ENCODE assay signal across 19 cellular contexts in the genomic region with DNA sequence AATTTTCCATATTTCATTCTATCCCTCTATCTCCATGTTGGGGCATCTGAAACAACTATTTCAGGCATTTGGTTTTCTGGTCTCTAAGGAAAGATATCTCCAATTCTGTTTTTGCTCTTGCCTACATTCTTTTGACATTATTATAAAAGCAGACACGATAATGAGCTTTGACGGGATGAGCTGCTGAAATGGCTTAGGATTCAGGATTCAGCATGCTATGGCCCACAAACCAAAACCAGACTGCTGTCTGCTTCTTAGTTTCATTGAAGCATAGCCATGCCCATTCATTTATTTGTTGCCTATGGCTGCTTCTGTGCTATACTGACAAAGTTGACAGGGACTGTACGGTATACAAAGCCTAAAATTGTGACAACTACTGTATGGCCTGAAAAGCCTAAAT. TPM values are rescaled to one million over a fixed set of nuclear protein-coding genes. Genes with fewer than 3 reads are reported as not detected.
DNase-seq lines count a peak whose midpoint lies in the region; ATAC-seq, FAIRE-seq and TF ChIP-seq lines count a peak whose summit lies in the region.
"Had no signal": no experiment of that assay in that cellular context is flagged by ENCODE, and none has a peak within 500 bp of the region (broad histone marks: within the 10 kb centered on the region; RNA-seq: fewer than 3 reads in every experiment).

No MANE protein-coding gene starts in this region.

- H2AFZ ChIP-seq in IMR-90 (replicated peaks; ENCODE audit: low read length, poor library complexity) = no peak overlapping the region
- no peak overlapping the region for H2AFZ ChIP-seq in hepatocyte

- H3K9ac ChIP-seq in IMR-90 (ENCODE audit: low read depth, low read length) = no peak overlapping the region

- no peaks in the 10 kb centered on the region for H3K27me3 ChIP-seq in IMR-90 (ENCODE audit: control insufficient read depth, insufficient read depth, low read length)
- no peaks in the 10 kb centered on the region for H3K27me3 ChIP-seq in ascending aorta
- H3K27me3 ChIP-seq in hepatocyte = no peaks in the 10 kb centered on the region
- H3K27me3 ChIP-seq: dorsolateral prefrontal cortex, MG63 had no signal

- H2AK9ac ChIP-seq in IMR-90 (replicated peaks; ENCODE audit: low read depth, low read length, poor library complexity) = no peak overlapping the region

- H3K4ac ChIP-seq in IMR-90 (ENCODE audit: low read depth, low read length) = peak overlapping the region; percentile 69

- DNase-seq in A549 (ENCODE audit: low read depth in 1 of 2, low spot score in 1 of 2) (no peak), IMR-90 (no peak), ascending aorta (ENCODE audit: low spot score in 2 of 2) (no peak), hepatocyte (ENCODE audit: low spot score) (no peak), T-helper 9 cell (no peak), coronary artery (ENCODE audit: low spot score) (no peak)
- DNase-seq: activated CD4-positive, alpha-beta T cell treated with anti-CD3 and anti-CD28 coated beads, Interleukin-2, amount 50 U/mL, for 4 hours; activated naive CD4-positive, alpha-beta T cell treated with anti-CD3 and anti-CD28 coated beads, Interleukin-2, amount 10 ng/mL, durations not matched to agents 7 days and 5 days; activated T-cell treated with anti-CD3 and anti-CD28 coated beads, Interleukin-2, amount 50 U/mL, for 1 hour; CD8-positive, alpha-beta T cell; DMS79; dorsolateral prefrontal cortex; erythroblast; kidney; NCI-H187; stimulated activated naive CD4-positive, alpha-beta T cell treated with Interleukin-2 at 50 U/mL for 16 hours had no signal

- H2BK15ac ChIP-seq in IMR-90 (ENCODE audit: low read depth, low read length) = peak overlapping the region; percentile 45; the same call in 1 of the 3 replicates

- H3K79me2 ChIP-seq in hepatocyte = no peaks in the 10 kb centered on the region

- TF ChIP-seq POLR2A in A549 (IDR thresholded peaks at IDR 0.05; ENCODE audit: low read length) (no peak), IMR-90 (IDR thresholded peaks at IDR 0.05; ENCODE audit: low read depth, low read length) (no peak)

- peaks cover 0 to 8% of the 10 kb centered on the region in 2 experiments; a peak in 1 of 4 replicates for H3K79me1 ChIP-seq in IMR-90 (ENCODE audit: low read depth in 1 of 2, low read length in 2 of 2)

- H3K9me1 ChIP-seq in IMR-90 (ENCODE audit: insufficient read depth, low read length) = peaks cover 15% of the 10 kb centered on the region; the same call in 1 of the 2 replicates

- H2BK120ac ChIP-seq in IMR-90 (ENCODE audit: low read depth, low read length) = peak overlapping the region; percentile 54

- no peak overlapping the region for H3K4me3 ChIP-seq in A549
- H3K4me3 ChIP-seq in IMR-90 (ENCODE audit: insufficient read depth, low read depth, low read length) = no peak overlapping the region
- H3K4me3 ChIP-seq in ascending aorta = no peak overlapping the region
- H3K4me3 ChIP-seq in hepatocyte = no peak overlapping the region
- H3K4me3 ChIP-seq in coronary artery = no peak overlapping the region
- H3K4me3 ChIP-seq: dorsolateral prefrontal cortex, MG63 had no signal

- peak overlapping the region; percentile 63; the same call in 1 of the 2 replicates for H3K23ac ChIP-seq in IMR-90 (ENCODE audit: low read depth, low read length)

- intact Hi-C loops in IMR-90 (cut with micrococcal nuclease) (loop anchor here (5.0 kb wide), 1 partner anchor 44 kb away; a partner anchor contains a TSS), ascending aorta (cut with DNase I) (loop anchor here (5.0 kb wide), 1 partner anchor 56 kb away; no protein-coding TSS in a partner anchor)

- TF ChIP-seq EP300 in A549 (IDR thresholded peaks at IDR 0.05) = no peak

- H3K14ac ChIP-seq in IMR-90 (replicated peaks; ENCODE audit: low read depth, low read length) = peak overlapping the region; percentile 61; the same call in 1 of the 2 replicates

- H3K9me2 ChIP-seq in hepatocyte (replicated peaks; ENCODE audit: insufficient read depth) = no peaks in the 10 kb centered on the region

- in situ Hi-C loops in IMR-90 (cut with MboI; ENCODE audit: low sequenced_read_pairs) = no loop called here

- H3K4me2 ChIP-seq in A549 = peak overlapping the region; percentile 73
- peak overlapping the region; percentile 69; the same call in 1 of the 2 replicates for H3K4me2 ChIP-seq in IMR-90 (ENCODE audit: low read depth, low read length)
- H3K4me2 ChIP-seq in hepatocyte = no peak overlapping the region

- H4K20me1 ChIP-seq in IMR-90 (ENCODE audit: insufficient read depth, low read length) = no peaks in the 10 kb centered on the region
- H4K20me1 ChIP-seq in hepatocyte (ENCODE audit: insufficient read depth, poor library complexity, severe bottlenecking) = no peaks in the 10 kb centered on the region

- peaks cover 92% of the 10 kb centered on the region for H3K4me1 ChIP-seq in A549
- peaks cover 16% of the 10 kb centered on the region for H3K4me1 ChIP-seq in IMR-90 (ENCODE audit: control insufficient read depth, insufficient read depth, low read length)
- H3K4me1 ChIP-seq in ascending aorta = peaks cover 0 to 36% of the 10 kb centered on the region in 2 donors
- peaks cover 18% of the 10 kb centered on the region for H3K4me1 ChIP-seq in hepatocyte (ENCODE audit: insufficient read depth)

- peak overlapping the region; percentile 29; the same call in 1 of the 2 replicates for H4K91ac ChIP-seq in IMR-90 (ENCODE audit: insufficient read depth, low read depth, low read length)

- BruUV-seq in IMR-90 (replicated peaks; lab: Mats Ljungman, UMichigan) = no TSS peak

- H2BK5ac ChIP-seq in IMR-90 (ENCODE audit: low read depth, low read length, poor library complexity, severe bottlenecking) = peak overlapping the region; percentile 56

- WGBS in A549 (ENCODE audit: missing lambda C conversion rate) = 63% methylated on average over 3 of the region's 3 CpGs
- WGBS in IMR-90 (ENCODE audit: extremely low coverage in 2 of 2, insufficient read length in 1 of 2), 2 experiments = 0% methylated on average over 2 of the region's 3 CpGs; no CpG with 5 or more reads in 1 of the 2 experiments
- WGBS in hepatocyte (ENCODE audit: low lambda C conversion rate, missing lambda C conversion rate) = 76% methylated on average over 3 of the region's 3 CpGs

- H3K9me3 ChIP-seq in A549 (no peaks in the 10 kb centered on the region), IMR-90 (ENCODE audit: control insufficient read depth, insufficient read depth, low read length) (no peaks in the 10 kb centered on the region), ascending aorta (no peaks in the 10 kb centered on the region), hepatocyte (ENCODE audit: low read depth) (no peaks in the 10 kb centered on the region)
- H3K9me3 ChIP-seq: MG63 had no signal

- H4K5ac ChIP-seq in IMR-90 (ENCODE audit: low read depth, low read length) = peak overlapping the region; percentile 33; the same call in 1 of the 2 replicates

- POLR2A ChIA-PET in A549 (lab: Yijun Ruan, JAX) (interaction anchor here (0.6 to 2.3 kb wide), 5 partner anchors 21 to 110 kb away, joined by 3 to 14 read pairs (median 4); a partner anchor contains a TSS), IMR-90 (lab: Charles Lee; ENCODE audit: unreplicated experiment) (no interaction called here)

- TF ChIP-seq CTCF in A549 (IDR thresholded peaks at IDR 0.05) (no peak), IMR-90 (conservative IDR thresholded peaks at IDR 0.05; ENCODE audit: low read depth, low read length) (no peak), ascending aorta (IDR thresholded peaks at IDR 0.05) (no peak), hepatocyte (IDR thresholded peaks at IDR 0.05; ENCODE audit: poor library complexity) (no peak), coronary artery (IDR thresholded peaks at IDR 0.05) (no peak)

- TF ChIP-seq RAD21 in A549 (conservative IDR thresholded peaks at IDR 0.05 in 1 of 2, IDR thresholded peaks at IDR 0.05 in 1 of 2) = no peak
- TF ChIP-seq RAD21 in IMR-90 (IDR thresholded peaks at IDR 0.05; ENCODE audit: low read length) = no peak

- dilution Hi-C loops in IMR-90 (cut with HindIII; ENCODE audit: low sequenced_read_pairs, unreplicated experiment) = no loop called here

- H3K27ac ChIP-seq in A549 (peak overlapping the region; percentile 80 to 92), IMR-90 (ENCODE audit: insufficient read depth, low read length) (peak overlapping the region; percentile 10; the same call in 1 of the 2 replicates), ascending aorta (peak overlapping the region; percentile 54 to 65), hepatocyte (peak overlapping the region; percentile 21), coronary artery (peak overlapping the region in 1 of 2 donors; percentile 55)
- H3K27ac ChIP-seq: dorsolateral prefrontal cortex had no signal

- peak overlapping the region; percentile 76; the same call in 1 of the 2 replicates for H3K18ac ChIP-seq in IMR-90 (ENCODE audit: low read depth, low read length)

- H4K8ac ChIP-seq in IMR-90 (ENCODE audit: low read depth in 2 of 2, low read length in 2 of 2) = peak overlapping the region in 1 of 2 experiments; percentile 47; a peak in 2 of 4 replicates

- no peak for FAIRE-seq in A549 (lab: Jason Lieb, UNC)
- FAIRE-seq: kidney had no signal

- ATAC-seq in A549 (peak in 1 of 2 experiments; percentile 2; a peak in 1 of 6 replicates), IMR-90 (ENCODE audit: low read depth) (peak; percentile 8), GM21423 (IDR thresholded peaks at IDR 0.05; ENCODE audit: unreplicated experiment) (no peak), HG03354 (IDR thresholded peaks at IDR 0.05; ENCODE audit: poor library complexity, severe bottlenecking, unreplicated experiment) (no peak)
- ATAC-seq: CD8-positive, alpha-beta T cell had no signal

- CTCF ChIA-PET in A549 (lab: Yijun Ruan, JAX) (interaction anchor here (1.2 kb wide), 2 partner anchors 13 to 57 kb away, joined by 3 to 5 read pairs; no protein-coding TSS in a partner anchor), IMR-90 (lab: Yijun Ruan, JAX) (interaction anchor here (1.3 to 1.8 kb wide), 2 partner anchors 12 to 25 kb away, joined by 4 read pairs; no protein-coding TSS in a partner anchor)

- H3K56ac ChIP-seq in IMR-90 (ENCODE audit: extremely low read depth, insufficient read depth, low read length) = peak overlapping the region; percentile 58

- H3K36me3 ChIP-seq in IMR-90 (ENCODE audit: control insufficient read depth, insufficient read depth, low read length) (no peaks in the 10 kb centered on the region), ascending aorta (no peaks in the 10 kb centered on the region), hepatocyte (replicated peaks; ENCODE audit: insufficient read depth, low read depth) (no peaks in the 10 kb centered on the region)
- H3K36me3 ChIP-seq: MG63 had no signal

- H2AK5ac ChIP-seq in IMR-90 (ENCODE audit: low read depth, low read length) = peak overlapping the region; percentile 46; the same call in 1 of the 2 replicates

- H2BK20ac ChIP-seq in IMR-90 (ENCODE audit: low read depth, low read length) = peak overlapping the region; percentile 85

RNA-seq across cellular contexts. Expression of a gene that starts 42.6 kb away (rescaled TPM):
- 221 and 269 TPM in 2 replicates for polyA plus RNA-seq in A549 (2011; rRNA removed)
- polyA plus RNA-seq in A549 (2012; cell fraction: cytosol; rRNA removed) = 27.9 and 32.7 TPM in 2 replicates
- polyA plus RNA-seq in A549 (2012; cell fraction: nucleus; rRNA removed) = 49.7 and 80.3 TPM in 2 replicates
- polyA plus RNA-seq in A549 (2017; fragmentation: RNase III; extraction: RNeasy Plus Mini Kit Qiagen cat#74134 plus additional on column Dnase treatment) = 270 to 321 TPM (median 286 TPM) in 3 replicates
- 194 and 213 TPM in 2 replicates for polyA minus RNA-seq in A549 (2011; rRNA and poly(A)+ RNA removed)
- total RNA-seq in IMR-90 (2012; rRNA removed) = 130 and 279 TPM in 2 replicates
- 63.2 and 87.5 TPM in 2 replicates for polyA plus RNA-seq in IMR-90 (2012; rRNA removed)
- polyA plus RNA-seq in IMR-90 (2012; cell fraction: cytosol; rRNA removed) = 10.3 and 16.9 TPM in 2 replicates
- polyA plus RNA-seq in IMR-90 (2012; cell fraction: nucleus; rRNA removed; ENCODE audit: low replicate concordance) = 45.0 and 212 TPM in 2 replicates
- total RNA-seq in ascending aorta = 132 TPM
- total RNA-seq in hepatocyte = 385 and 460 TPM in 2 replicates
- 78.8 and 78.9 TPM in 2 replicates for polyA plus RNA-seq in hepatocyte
